Comparison of ENCODE assay signal across 1 cellular context in the genomic region with DNA sequence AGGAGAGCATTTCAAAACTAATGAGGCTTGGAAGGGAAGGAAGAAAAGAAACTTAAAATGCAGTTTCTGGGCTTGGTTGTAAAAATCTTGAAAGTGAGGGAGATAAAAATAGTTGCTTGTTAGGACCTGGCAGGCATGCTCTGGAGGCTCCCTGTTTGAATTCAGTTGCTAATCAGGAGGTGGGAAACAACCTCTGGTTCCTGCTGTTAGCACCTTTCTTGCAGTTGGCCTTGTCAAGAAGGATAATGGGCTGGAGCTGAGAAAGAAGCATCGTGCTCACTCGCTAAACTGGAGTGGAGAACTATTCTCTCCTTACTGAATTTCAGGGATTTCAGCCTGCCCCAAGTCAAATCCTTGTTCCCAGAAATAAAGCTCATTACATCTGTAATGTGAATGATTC.
TF ChIP-seq lines count a peak whose summit lies in the region.

No MANE protein-coding gene starts in this region.

TF ChIP-seq in GM12878, 131 proteins besides CTCF, POLR2A, EP300 and RAD21:
- TF ChIP-seq BHLHE40 (IDR thresholded peaks at IDR 0.05; ENCODE audit: borderline replicate concordance in 1 of 2, low read depth in 2 of 2, low read length in 1 of 2) (no peak), RBBP5 (conservative IDR thresholded peaks at IDR 0.05) (no peak), EGR1 (IDR thresholded peaks at IDR 0.05; ENCODE audit: borderline replicate concordance in 1 of 2, low read depth in 2 of 2, low read length in 2 of 2) (no peak), DPF2 (IDR thresholded peaks at IDR 0.05) (no peak), ESRRA (IDR thresholded peaks at IDR 0.05; ENCODE audit: low read length) (no peak), CHD1 (IDR thresholded peaks at IDR 0.05; ENCODE audit: low read depth, low read length) (no peak), NR2C2 (IDR thresholded peaks at IDR 0.05; ENCODE audit: borderline replicate concordance, control insufficient read depth, insufficient read length, low read depth) (no peak), CHD4 (IDR thresholded peaks at IDR 0.05) (no peak)
- TF ChIP-seq, protein P1, sequence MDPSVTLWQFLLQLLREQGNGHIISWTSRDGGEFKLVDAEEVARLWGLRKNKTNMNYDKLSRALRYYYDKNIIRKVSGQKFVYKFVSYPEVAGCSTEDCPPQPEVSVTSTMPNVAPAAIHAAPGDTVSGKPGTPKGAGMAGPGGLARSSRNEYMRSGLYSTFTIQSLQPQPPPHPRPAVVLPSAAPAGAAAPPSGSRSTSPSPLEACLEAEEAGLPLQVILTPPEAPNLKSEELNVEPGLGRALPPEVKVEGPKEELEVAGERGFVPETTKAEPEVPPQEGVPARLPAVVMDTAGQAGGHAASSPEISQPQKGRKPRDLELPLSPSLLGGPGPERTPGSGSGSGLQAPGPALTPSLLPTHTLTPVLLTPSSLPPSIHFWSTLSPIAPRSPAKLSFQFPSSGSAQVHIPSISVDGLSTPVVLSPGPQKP (IDR thresholded peaks at IDR 0.05; ENCODE audit: low read depth, low read length), result no peak
- TF ChIP-seq, protein P2, sequence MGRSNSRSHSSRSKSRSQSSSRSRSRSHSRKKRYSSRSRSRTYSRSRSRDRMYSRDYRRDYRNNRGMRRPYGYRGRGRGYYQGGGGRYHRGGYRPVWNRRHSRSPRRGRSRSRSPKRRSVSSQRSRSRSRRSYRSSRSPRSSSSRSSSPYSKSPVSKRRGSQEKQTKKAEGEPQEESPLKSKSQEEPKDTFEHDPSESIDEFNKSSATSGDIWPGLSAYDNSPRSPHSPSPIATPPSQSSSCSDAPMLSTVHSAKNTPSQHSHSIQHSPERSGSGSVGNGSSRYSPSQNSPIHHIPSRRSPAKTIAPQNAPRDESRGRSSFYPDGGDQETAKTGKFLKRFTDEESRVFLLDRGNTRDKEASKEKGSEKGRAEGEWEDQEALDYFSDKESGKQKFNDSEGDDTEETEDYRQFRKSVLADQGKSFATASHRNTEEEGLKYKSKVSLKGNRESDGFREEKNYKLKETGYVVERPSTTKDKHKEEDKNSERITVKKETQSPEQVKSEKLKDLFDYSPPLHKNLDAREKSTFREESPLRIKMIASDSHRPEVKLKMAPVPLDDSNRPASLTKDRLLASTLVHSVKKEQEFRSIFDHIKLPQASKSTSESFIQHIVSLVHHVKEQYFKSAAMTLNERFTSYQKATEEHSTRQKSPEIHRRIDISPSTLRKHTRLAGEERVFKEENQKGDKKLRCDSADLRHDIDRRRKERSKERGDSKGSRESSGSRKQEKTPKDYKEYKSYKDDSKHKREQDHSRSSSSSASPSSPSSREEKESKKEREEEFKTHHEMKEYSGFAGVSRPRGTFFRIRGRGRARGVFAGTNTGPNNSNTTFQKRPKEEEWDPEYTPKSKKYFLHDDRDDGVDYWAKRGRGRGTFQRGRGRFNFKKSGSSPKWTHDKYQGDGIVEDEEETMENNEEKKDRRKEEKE (IDR thresholded peaks at IDR 0.05), result no peak
- TF ChIP-seq, protein P3, sequence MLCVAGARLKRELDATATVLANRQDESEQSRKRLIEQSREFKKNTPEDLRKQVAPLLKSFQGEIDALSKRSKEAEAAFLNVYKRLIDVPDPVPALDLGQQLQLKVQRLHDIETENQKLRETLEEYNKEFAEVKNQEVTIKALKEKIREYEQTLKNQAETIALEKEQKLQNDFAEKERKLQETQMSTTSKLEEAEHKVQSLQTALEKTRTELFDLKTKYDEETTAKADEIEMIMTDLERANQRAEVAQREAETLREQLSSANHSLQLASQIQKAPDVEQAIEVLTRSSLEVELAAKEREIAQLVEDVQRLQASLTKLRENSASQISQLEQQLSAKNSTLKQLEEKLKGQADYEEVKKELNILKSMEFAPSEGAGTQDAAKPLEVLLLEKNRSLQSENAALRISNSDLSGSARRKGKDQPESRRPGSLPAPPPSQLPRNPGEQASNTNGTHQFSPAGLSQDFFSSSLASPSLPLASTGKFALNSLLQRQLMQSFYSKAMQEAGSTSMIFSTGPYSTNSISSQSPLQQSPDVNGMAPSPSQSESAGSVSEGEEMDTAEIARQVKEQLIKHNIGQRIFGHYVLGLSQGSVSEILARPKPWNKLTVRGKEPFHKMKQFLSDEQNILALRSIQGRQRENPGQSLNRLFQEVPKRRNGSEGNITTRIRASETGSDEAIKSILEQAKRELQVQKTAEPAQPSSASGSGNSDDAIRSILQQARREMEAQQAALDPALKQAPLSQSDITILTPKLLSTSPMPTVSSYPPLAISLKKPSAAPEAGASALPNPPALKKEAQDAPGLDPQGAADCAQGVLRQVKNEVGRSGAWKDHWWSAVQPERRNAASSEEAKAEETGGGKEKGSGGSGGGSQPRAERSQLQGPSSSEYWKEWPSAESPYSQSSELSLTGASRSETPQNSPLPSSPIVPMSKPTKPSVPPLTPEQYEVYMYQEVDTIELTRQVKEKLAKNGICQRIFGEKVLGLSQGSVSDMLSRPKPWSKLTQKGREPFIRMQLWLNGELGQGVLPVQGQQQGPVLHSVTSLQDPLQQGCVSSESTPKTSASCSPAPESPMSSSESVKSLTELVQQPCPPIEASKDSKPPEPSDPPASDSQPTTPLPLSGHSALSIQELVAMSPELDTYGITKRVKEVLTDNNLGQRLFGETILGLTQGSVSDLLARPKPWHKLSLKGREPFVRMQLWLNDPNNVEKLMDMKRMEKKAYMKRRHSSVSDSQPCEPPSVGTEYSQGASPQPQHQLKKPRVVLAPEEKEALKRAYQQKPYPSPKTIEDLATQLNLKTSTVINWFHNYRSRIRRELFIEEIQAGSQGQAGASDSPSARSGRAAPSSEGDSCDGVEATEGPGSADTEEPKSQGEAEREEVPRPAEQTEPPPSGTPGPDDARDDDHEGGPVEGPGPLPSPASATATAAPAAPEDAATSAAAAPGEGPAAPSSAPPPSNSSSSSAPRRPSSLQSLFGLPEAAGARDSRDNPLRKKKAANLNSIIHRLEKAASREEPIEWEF (IDR thresholded peaks at IDR 0.05; ENCODE audit: insufficient replicate concordance, low read depth, low read length), result no peak
- TF ChIP-seq, protein P4, sequence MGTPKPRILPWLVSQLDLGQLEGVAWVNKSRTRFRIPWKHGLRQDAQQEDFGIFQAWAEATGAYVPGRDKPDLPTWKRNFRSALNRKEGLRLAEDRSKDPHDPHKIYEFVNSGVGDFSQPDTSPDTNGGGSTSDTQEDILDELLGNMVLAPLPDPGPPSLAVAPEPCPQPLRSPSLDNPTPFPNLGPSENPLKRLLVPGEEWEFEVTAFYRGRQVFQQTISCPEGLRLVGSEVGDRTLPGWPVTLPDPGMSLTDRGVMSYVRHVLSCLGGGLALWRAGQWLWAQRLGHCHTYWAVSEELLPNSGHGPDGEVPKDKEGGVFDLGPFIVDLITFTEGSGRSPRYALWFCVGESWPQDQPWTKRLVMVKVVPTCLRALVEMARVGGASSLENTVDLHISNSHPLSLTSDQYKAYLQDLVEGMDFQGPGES (IDR thresholded peaks at IDR 0.05), result no peak
